In the genomic region with DNA sequence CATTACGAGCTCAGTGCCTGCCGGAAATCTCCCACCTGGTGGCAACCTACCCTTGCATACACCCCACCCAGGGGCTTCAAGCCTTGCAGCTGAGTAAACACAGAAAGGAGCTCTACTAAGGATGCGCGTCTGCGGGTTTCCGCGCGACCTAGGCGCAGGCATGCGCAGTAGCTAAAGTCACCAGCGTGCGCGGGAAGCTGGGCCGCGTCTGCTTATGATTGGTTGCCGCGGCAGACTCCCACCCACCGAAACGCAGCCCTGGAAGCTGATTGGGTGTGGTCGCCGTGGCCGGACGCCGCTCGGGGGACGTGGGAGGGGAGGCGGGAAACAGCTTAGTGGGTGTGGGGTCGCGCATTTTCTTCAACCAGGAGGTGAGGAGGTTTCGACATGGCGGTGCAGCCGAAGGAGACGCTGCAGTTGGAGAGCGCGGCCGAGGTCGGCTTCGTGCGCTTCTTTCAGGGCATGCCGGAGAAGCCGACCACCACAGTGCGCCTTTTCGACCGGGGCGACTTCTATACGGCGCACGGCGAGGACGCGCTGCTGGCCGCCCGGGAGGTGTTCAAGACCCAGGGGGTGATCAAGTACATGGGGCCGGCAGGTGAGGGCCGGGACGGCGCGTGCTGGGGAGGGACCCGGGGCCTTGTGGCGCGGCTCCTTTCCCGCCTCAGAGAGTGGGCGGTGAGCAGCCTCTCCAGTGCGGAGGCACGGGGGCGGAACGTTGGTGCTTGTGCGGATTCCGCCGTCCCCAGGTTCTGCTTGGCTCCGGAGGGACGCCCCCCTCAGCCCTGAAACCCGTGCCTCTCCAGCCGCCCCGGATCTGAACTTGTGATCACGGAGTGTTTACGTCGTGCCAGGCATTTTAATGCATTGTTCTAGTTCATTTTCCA, we compare ENCODE assay signal across 8 cellular contexts. TPM values are rescaled to one million over a fixed set of nuclear protein-coding genes. Genes with fewer than 3 reads are reported as not detected.
DNase-seq lines count a peak whose midpoint lies in the region; ATAC-seq and TF ChIP-seq lines count a peak whose summit lies in the region.

A gene (plus strand): TSS at position 352 of the 887 bp plus-strand sequence. CDS start 36 bp downstream, at position 388.

- peak within 1 kb of the TSS; percentile 94 for H3K27ac Mint-ChIP-seq in activated T-helper 2 cell treated with anti-CD3 and anti-CD28 coated beads, Interferon-gamma antibody, Interleukin-2, Interleukin-4, amounts not matched to agents 10 μg/mL and 5 μg/mL and 100 μg/mL, durations not matched to agents 14 hours and 24 hours and 36 hours
- peak within 1 kb of the TSS; percentile 83 to 94 for H3K27ac Mint-ChIP-seq in natural killer cell

- intact Hi-C loops in activated T-helper 2 cell treated with anti-CD3 and anti-CD28 coated beads, Interferon-gamma antibody, Interleukin-2, Interleukin-4, amounts not matched to agents 10 μg/mL and 5 μg/mL and 100 μg/mL, durations not matched to agents 14 hours and 24 hours and 36 hours (cut with micrococcal nuclease) = loop anchor here (1.0 to 5.0 kb wide), 3 partner anchors 118 to 504 kb away; a partner anchor contains a TSS
- intact Hi-C loops in natural killer cell (cut with micrococcal nuclease) = no loop called here

- peak within 1 kb of the TSS; percentile 99 for H3K4me3 Mint-ChIP-seq in activated T-helper 2 cell treated with anti-CD3 and anti-CD28 coated beads, Interferon-gamma antibody, Interleukin-2, Interleukin-4, amounts not matched to agents 10 μg/mL and 5 μg/mL and 100 μg/mL, durations not matched to agents 14 hours and 24 hours and 36 hours (ENCODE audit: low read depth)
- H3K4me3 Mint-ChIP-seq in natural killer cell = peak within 1 kb of the TSS; percentile 96

- TF ChIP-seq CTCF in natural killer cell (IDR thresholded peaks at IDR 0.05) = no peak

- H3K36me3 Mint-ChIP-seq in activated T-helper 2 cell treated with anti-CD3 and anti-CD28 coated beads, Interferon-gamma antibody, Interleukin-2, Interleukin-4, amounts not matched to agents 10 μg/mL and 5 μg/mL and 100 μg/mL, durations not matched to agents 14 hours and 24 hours and 36 hours (ENCODE audit: low read depth) = peaks cover 31% of the 10 kb centered on the region
- H3K36me3 Mint-ChIP-seq in natural killer cell = no peaks in the 10 kb centered on the region

- peaks cover 10% of the 10 kb centered on the region for H3K36me3 ChIP-seq in H7 (replicated peaks; ENCODE audit: control insufficient read depth, insufficient read depth, low read length)

- H3K27me3 Mint-ChIP-seq in activated T-helper 2 cell treated with anti-CD3 and anti-CD28 coated beads, Interferon-gamma antibody, Interleukin-2, Interleukin-4, amounts not matched to agents 10 μg/mL and 5 μg/mL and 100 μg/mL, durations not matched to agents 14 hours and 24 hours and 36 hours (ENCODE audit: low read depth) = no peaks in the 10 kb centered on the region
- no peaks in the 10 kb centered on the region for H3K27me3 Mint-ChIP-seq in natural killer cell (ENCODE audit: low read depth in 2 of 2)

- H3K9me3 Mint-ChIP-seq in activated T-helper 2 cell treated with anti-CD3 and anti-CD28 coated beads, Interferon-gamma antibody, Interleukin-2, Interleukin-4, amounts not matched to agents 10 μg/mL and 5 μg/mL and 100 μg/mL, durations not matched to agents 14 hours and 24 hours and 36 hours = no peaks in the 10 kb centered on the region
- H3K9me3 Mint-ChIP-seq in natural killer cell = peaks cover 0 to 3% of the 10 kb centered on the region in 2 donors

- peak; percentile 98 for DNase-seq in ELF-1 (ENCODE audit: low read depth, low spot score)
- DNase-seq in H7 = peak; percentile 98
- peak; percentile 87 for DNase-seq in M059J (ENCODE audit: low read depth)
- peak; percentile 92 for DNase-seq in activated T-helper 2 cell treated with anti-CD3 and anti-CD28 coated beads, Interferon-gamma antibody, Interleukin-2, Interleukin-4, amounts not matched to agents 10 μg/mL and 5 μg/mL and 100 μg/mL, durations not matched to agents 14 hours and 24 hours and 36 hours (ENCODE audit: low spot score)
- DNase-seq in fibroblast of peridontal ligament (ENCODE audit: extremely low read depth) = peak; percentile 86
- peak; percentile 85 for DNase-seq in natural killer cell
- peak; percentile 85 to 91 (median 88) for DNase-seq in stimulated activated naive CD4-positive, alpha-beta T cell (lab: John Stamatoyannopoulos, UW)

- H3K4me3 ChIP-seq in H7 (ENCODE audit: insufficient read depth, low read depth, low read length) = peak within 1 kb of the TSS; percentile 98

- peak; percentile 88 for TF ChIP-seq POLR2A in Raji (IDR thresholded peaks at IDR 0.05; ENCODE audit: insufficient read depth, low read depth, low read length)

- ATAC-seq in natural killer cell = peak; percentile 95 to 97 (median 97)

- no peaks in the 10 kb centered on the region for H3K27me3 ChIP-seq in H7 (ENCODE audit: control insufficient read depth, insufficient read depth, low read length)

- peaks cover 27% of the 10 kb centered on the region for H3K4me1 Mint-ChIP-seq in activated T-helper 2 cell treated with anti-CD3 and anti-CD28 coated beads, Interferon-gamma antibody, Interleukin-2, Interleukin-4, amounts not matched to agents 10 μg/mL and 5 μg/mL and 100 μg/mL, durations not matched to agents 14 hours and 24 hours and 36 hours (ENCODE audit: low read depth)
- H3K4me1 Mint-ChIP-seq in natural killer cell = peaks cover 28 to 36% of the 10 kb centered on the region in 2 donors

RNA-seq across cellular contexts. Expression of the gene that starts here (rescaled TPM):
- total RNA-seq in H7 (2014; rRNA removed; shearing (Covaris generic)) = 203 and 255 TPM in 2 replicates
- total RNA-seq in M059J (2014; rRNA removed; shearing (Covaris generic)) = 44.6 and 60.6 TPM in 2 replicates
- 66.2 and 66.7 TPM in 2 replicates for total RNA-seq in activated T-helper 2 cell treated with anti-CD3 and anti-CD28 coated beads, Interferon-gamma antibody, Interleukin-2, Interleukin-4, amounts not matched to agents 10 μg/mL and 5 μg/mL and 100 μg/mL, durations not matched to agents 14 hours and 24 hours and 36 hours
- 10 to 100 TPM; 11.9 to 18.8 (median 15.0) TPM for total RNA-seq in natural killer cell

Comparison
In these comparisons a context has a peak if more than half of its experiments do, and no peak if none do; other contexts are left out.
1. Peak in every context shown above with its lines: DNase-seq, ATAC-seq and H3K4me3 ChIP-seq.